Comparison of ENCODE assay signal across 3 cellular contexts in the genomic region with DNA sequence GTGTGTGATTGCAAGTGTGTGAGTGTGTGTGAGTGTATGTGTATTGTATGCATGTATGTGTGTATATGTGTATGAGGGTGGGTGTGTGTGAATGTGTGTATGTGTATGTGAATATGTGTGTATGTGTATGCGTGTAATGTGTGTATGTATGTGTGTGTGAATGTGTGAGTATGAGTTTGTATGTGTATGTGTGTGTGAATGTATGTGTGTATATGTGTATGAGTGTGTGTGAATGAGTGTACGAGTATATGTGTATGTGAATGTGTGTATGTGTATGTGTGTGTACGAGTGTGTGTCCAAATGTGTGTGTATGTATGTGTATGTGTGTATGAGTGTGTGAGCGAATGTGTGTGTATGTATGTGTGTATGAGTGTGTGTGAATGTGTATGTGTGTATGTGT.
TF ChIP-seq lines count a peak whose summit lies in the region.

No MANE protein-coding gene starts in this region.

TF ChIP-seq in HEK293, 187 proteins besides CTCF, POLR2A, EP300 and RAD21 (continues in another document):
- TF ChIP-seq ZNF707 (tag by site-specific recombination; IDR thresholded peaks at IDR 0.05), result no peak
- TF ChIP-seq ZNF175 (tag by site-specific recombination; IDR thresholded peaks at IDR 0.05), result no peak
- no peak for TF ChIP-seq ZNF24 (tag by site-specific recombination; IDR thresholded peaks at IDR 0.05)
- TF ChIP-seq ZNF114 (tag by site-specific recombination; IDR thresholded peaks at IDR 0.05), result peak; percentile 44; the same call in 1 of the 2 replicates
- no peak for TF ChIP-seq ZNF274 (IDR thresholded peaks at IDR 0.05; ENCODE audit: low read length)
- 0 out of 2 replicates have a peak, but pooled peaks have one; percentile 16 for TF ChIP-seq ZNF274 (tag by site-specific recombination; IDR thresholded peaks at IDR 0.05; ENCODE audit: borderline replicate concordance)
- TF ChIP-seq, protein P1, sequence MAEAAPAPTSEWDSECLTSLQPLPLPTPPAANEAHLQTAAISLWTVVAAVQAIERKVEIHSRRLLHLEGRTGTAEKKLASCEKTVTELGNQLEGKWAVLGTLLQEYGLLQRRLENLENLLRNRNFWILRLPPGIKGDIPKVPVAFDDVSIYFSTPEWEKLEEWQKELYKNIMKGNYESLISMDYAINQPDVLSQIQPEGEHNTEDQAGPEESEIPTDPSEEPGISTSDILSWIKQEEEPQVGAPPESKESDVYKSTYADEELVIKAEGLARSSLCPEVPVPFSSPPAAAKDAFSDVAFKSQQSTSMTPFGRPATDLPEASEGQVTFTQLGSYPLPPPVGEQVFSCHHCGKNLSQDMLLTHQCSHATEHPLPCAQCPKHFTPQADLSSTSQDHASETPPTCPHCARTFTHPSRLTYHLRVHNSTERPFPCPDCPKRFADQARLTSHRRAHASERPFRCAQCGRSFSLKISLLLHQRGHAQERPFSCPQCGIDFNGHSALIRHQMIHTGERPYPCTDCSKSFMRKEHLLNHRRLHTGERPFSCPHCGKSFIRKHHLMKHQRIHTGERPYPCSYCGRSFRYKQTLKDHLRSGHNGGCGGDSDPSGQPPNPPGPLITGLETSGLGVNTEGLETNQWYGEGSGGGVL (tag by site-specific recombination; IDR thresholded peaks at IDR 0.05), result 0 out of 2 replicates have a peak, but pooled peaks have one; percentile 15
- 0 out of 2 replicates have a peak, but pooled peaks have one; percentile 47 for TF ChIP-seq ZNF48 (tag by site-specific recombination; IDR thresholded peaks at IDR 0.05)
- 0 out of 2 replicates have a peak, but pooled peaks have one; percentile 10 for TF ChIP-seq YY2 (tag by site-specific recombination; IDR thresholded peaks at IDR 0.05)
- peak; percentile 77; the same call in 1 of the 2 replicates for TF ChIP-seq ZNF621 (tag by site-specific recombination; IDR thresholded peaks at IDR 0.05)
- TF ChIP-seq, protein P2, sequence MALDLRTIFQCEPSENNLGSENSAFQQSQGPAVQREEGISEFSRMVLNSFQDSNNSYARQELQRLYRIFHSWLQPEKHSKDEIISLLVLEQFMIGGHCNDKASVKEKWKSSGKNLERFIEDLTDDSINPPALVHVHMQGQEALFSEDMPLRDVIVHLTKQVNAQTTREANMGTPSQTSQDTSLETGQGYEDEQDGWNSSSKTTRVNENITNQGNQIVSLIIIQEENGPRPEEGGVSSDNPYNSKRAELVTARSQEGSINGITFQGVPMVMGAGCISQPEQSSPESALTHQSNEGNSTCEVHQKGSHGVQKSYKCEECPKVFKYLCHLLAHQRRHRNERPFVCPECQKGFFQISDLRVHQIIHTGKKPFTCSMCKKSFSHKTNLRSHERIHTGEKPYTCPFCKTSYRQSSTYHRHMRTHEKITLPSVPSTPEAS (tag by site-specific recombination; IDR thresholded peaks at IDR 0.05), result peak; percentile 95
- TF ChIP-seq ZNF157 (tag by site-specific recombination; IDR thresholded peaks at IDR 0.05), result peak; percentile 33; the same call in 1 of the 2 replicates
- no peak for TF ChIP-seq ZNF629 (tag by site-specific recombination; IDR thresholded peaks at IDR 0.05)
- TF ChIP-seq ZNF426 (tag by site-specific recombination; IDR thresholded peaks at IDR 0.05), result no peak
- peak; percentile 64; the same call in 1 of the 2 replicates for TF ChIP-seq ZNF311 (tag by site-specific recombination; IDR thresholded peaks at IDR 0.05; ENCODE audit: borderline replicate concordance)

TF ChIP-seq in H1, 55 proteins besides CTCF, POLR2A, EP300 and RAD21:
- TF ChIP-seq KDM4A (IDR thresholded peaks at IDR 0.05; ENCODE audit: low read depth, low read length, severe bottlenecking), result no peak
- no peak for TF ChIP-seq SIN3A (conservative IDR thresholded peaks at IDR 0.05 in 1 of 2, IDR thresholded peaks at IDR 0.05 in 1 of 2; ENCODE audit: low read depth in 1 of 2, low read length in 2 of 2)
- no peak for TF ChIP-seq HDAC6 (IDR thresholded peaks at IDR 0.05; ENCODE audit: low read depth, low read length)
- no peak for TF ChIP-seq NRF1 (IDR thresholded peaks at IDR 0.05; ENCODE audit: low read depth, low read length)
- TF ChIP-seq SIRT6 (IDR thresholded peaks at IDR 0.05; ENCODE audit: low read length), result no peak
- no peak for TF ChIP-seq ASH2L (IDR thresholded peaks at IDR 0.05; ENCODE audit: low read length)
- no peak for TF ChIP-seq SP4 (IDR thresholded peaks at IDR 0.05; ENCODE audit: low read length)
- no peak for TF ChIP-seq TBP (IDR thresholded peaks at IDR 0.05; ENCODE audit: low read depth, low read length)
- TF ChIP-seq SP1 (IDR thresholded peaks at IDR 0.05; ENCODE audit: low read depth, low read length), result no peak

TF ChIP-seq in GM23338, 12 proteins besides CTCF, POLR2A, EP300 and RAD21:
- TF ChIP-seq EZH2phosphoT487 (IDR thresholded peaks at IDR 0.05; ENCODE audit: unreplicated experiment) (no peak), STAT1 (IDR thresholded peaks at IDR 0.05; ENCODE audit: unreplicated experiment) (no peak), POLR2AphosphoS5 (IDR thresholded peaks at IDR 0.05; ENCODE audit: low read depth) (no peak), CREB1 (CRISPR knock-in tag; IDR thresholded peaks at IDR 0.05; ENCODE audit: low read depth) (no peak), EZH2 (IDR thresholded peaks at IDR 0.05; ENCODE audit: low read depth, unreplicated experiment) (no peak)
- TF ChIP-seq, protein P3, sequence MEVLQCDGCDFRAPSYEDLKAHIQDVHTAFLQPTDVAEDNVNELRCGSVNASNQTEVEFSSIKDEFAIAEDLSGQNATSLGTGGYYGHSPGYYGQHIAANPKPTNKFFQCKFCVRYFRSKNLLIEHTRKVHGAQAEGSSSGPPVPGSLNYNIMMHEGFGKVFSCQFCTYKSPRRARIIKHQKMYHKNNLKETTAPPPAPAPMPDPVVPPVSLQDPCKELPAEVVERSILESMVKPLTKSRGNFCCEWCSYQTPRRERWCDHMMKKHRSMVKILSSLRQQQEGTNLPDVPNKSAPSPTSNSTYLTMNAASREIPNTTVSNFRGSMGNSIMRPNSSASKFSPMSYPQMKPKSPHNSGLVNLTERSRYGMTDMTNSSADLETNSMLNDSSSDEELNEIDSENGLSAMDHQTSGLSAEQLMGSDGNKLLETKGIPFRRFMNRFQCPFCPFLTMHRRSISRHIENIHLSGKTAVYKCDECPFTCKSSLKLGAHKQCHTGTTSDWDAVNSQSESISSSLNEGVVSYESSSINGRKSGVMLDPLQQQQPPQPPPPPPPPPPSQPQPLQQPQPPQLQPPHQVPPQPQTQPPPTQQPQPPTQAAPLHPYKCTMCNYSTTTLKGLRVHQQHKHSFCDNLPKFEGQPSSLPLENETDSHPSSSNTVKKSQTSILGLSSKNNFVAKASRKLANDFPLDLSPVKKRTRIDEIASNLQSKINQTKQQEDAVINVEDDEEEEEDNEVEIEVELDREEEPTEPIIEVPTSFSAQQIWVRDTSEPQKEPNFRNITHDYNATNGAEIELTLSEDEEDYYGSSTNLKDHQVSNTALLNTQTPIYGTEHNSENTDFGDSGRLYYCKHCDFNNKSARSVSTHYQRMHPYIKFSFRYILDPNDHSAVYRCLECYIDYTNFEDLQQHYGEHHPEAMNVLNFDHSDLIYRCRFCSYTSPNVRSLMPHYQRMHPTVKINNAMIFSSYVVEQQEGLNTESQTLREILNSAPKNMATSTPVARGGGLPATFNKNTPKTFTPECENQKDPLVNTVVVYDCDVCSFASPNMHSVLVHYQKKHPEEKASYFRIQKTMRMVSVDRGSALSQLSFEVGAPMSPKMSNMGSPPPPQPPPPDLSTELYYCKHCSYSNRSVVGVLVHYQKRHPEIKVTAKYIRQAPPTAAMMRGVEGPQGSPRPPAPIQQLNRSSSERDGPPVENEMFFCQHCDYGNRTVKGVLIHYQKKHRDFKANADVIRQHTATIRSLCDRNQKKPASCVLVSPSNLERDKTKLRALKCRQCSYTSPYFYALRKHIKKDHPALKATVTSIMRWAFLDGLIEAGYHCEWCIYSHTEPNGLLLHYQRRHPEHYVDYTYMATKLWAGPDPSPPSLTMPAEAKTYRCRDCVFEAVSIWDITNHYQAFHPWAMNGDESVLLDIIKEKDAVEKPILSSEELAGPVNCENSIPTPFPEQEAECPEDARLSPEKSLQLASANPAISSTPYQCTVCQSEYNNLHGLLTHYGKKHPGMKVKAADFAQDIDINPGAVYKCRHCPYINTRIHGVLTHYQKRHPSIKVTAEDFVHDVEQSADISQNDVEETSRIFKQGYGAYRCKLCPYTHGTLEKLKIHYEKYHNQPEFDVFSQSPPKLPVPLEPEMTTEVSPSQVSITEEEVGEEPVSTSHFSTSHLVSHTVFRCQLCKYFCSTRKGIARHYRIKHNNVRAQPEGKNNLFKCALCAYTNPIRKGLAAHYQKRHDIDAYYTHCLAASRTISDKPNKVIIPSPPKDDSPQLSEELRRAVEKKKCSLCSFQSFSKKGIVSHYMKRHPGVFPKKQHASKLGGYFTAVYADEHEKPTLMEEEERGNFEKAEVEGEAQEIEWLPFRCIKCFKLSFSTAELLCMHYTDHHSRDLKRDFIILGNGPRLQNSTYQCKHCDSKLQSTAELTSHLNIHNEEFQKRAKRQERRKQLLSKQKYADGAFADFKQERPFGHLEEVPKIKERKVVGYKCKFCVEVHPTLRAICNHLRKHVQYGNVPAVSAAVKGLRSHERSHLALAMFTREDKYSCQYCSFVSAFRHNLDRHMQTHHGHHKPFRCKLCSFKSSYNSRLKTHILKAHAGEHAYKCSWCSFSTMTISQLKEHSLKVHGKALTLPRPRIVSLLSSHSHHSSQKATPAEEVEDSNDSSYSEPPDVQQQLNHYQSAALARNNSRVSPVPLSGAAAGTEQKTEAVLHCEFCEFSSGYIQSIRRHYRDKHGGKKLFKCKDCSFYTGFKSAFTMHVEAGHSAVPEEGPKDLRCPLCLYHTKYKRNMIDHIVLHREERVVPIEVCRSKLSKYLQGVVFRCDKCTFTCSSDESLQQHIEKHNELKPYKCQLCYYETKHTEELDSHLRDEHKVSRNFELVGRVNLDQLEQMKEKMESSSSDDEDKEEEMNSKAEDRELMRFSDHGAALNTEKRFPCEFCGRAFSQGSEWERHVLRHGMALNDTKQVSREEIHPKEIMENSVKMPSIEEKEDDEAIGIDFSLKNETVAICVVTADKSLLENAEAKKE (CRISPR knock-in tag; IDR thresholded peaks at IDR 0.05), result no peak
- TF ChIP-seq, protein P4, sequence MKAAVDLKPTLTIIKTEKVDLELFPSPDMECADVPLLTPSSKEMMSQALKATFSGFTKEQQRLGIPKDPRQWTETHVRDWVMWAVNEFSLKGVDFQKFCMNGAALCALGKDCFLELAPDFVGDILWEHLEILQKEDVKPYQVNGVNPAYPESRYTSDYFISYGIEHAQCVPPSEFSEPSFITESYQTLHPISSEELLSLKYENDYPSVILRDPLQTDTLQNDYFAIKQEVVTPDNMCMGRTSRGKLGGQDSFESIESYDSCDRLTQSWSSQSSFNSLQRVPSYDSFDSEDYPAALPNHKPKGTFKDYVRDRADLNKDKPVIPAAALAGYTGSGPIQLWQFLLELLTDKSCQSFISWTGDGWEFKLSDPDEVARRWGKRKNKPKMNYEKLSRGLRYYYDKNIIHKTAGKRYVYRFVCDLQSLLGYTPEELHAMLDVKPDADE (IDR thresholded peaks at IDR 0.05), result no peak
